1 cellular context compared by ENCODE assay signal in genomic region chr11:47271328-47271727, GRCh38.
TF ChIP-seq lines count a peak whose summit lies in the region.

No MANE protein-coding gene starts in this region.

TF ChIP-seq in A549, 52 proteins besides CTCF, POLR2A, EP300 and RAD21 (continued from another document):
- no peak for TF ChIP-seq REST (IDR thresholded peaks at IDR 0.05)
- no peak for TF ChIP-seq TFCP2L1 (CRISPR knock-in tag; IDR thresholded peaks at IDR 0.05)
- no peak for TF ChIP-seq RNF2 (IDR thresholded peaks at IDR 0.05; ENCODE audit: borderline replicate concordance, low read depth)
- TF ChIP-seq MAFK (IDR thresholded peaks at IDR 0.05; ENCODE audit: partially characterized antibody) = no peak
- TF ChIP-seq, protein P1, sequence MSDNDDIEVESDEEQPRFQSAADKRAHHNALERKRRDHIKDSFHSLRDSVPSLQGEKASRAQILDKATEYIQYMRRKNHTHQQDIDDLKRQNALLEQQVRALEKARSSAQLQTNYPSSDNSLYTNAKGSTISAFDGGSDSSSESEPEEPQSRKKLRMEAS (IDR thresholded peaks at IDR 0.05) = no peak
- TF ChIP-seq, protein P2, sequence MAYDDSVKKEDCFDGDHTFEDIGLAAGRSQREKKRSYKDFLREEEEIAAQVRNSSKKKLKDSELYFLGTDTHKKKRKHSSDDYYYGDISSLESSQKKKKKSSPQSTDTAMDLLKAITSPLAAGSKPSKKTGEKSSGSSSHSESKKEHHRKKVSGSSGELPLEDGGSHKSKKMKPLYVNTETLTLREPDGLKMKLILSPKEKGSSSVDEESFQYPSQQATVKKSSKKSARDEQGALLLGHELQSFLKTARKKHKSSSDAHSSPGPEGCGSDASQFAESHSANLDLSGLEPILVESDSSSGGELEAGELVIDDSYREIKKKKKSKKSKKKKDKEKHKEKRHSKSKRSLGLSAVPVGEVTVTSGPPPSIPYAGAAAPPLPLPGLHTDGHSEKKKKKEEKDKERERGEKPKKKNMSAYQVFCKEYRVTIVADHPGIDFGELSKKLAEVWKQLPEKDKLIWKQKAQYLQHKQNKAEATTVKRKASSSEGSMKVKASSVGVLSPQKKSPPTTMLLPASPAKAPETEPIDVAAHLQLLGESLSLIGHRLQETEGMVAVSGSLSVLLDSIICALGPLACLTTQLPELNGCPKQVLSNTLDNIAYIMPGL (CRISPR knock-in tag; IDR thresholded peaks at IDR 0.05; ENCODE audit: borderline replicate concordance) = no peak
